12 cellular contexts compared by ENCODE assay signal in genomic region chr12:53051881-53052412, GRCh38. TPM values are rescaled to one million over a fixed set of nuclear protein-coding genes. Genes with fewer than 3 reads are reported as not detected.
A peak's percentile ranks its signal among the peaks of the same experiment; 100 is the strongest.
DNase-seq lines count a peak whose midpoint lies in the region; ATAC-seq and TF ChIP-seq lines count a peak whose summit lies in the region.
"Had no signal": no experiment of that assay in that cellular context is flagged by ENCODE, and none has a peak within 500 bp of the region (broad histone marks: within the 10 kb centered on the region; RNA-seq: fewer than 3 reads in every experiment).

No MANE protein-coding gene starts in this region.

- H3K4me3 ChIP-seq in AG04449 (ENCODE audit: low read depth, low read length) (peak overlapping the region; percentile 66), adipocyte (ENCODE audit: low read length) (peak overlapping the region; percentile 95), foreskin fibroblast (ENCODE audit: low read depth in 1 of 2, low read length in 2 of 2) (peak overlapping the region; percentile 77 to 88), prostate gland (peak overlapping the region; percentile 4 to 52), H7 (ENCODE audit: insufficient read depth, low read depth, low read length) (no peak overlapping the region)

- peak overlapping the region in 1 of 2 donors; percentile 23 for H3K27ac Mint-ChIP-seq in natural killer cell treated with Interleukin-12 subunit alpha and Interleukin-12 subunit beta and Interleukin-15 and Interleukin-18, amount 100 ng/mL, for 72 hours
- H3K27ac Mint-ChIP-seq: activated naive CD8-positive, alpha-beta T cell treated with anti-CD3 and anti-CD28 coated beads, Interleukin-2, amount 10 ng/mL, durations not matched to agents 7 days and 5 days had no signal

- peaks cover 37% of the 10 kb centered on the region for H3K36me3 ChIP-seq in adipocyte (ENCODE audit: control insufficient read depth, insufficient read depth, low read length, severe bottlenecking)
- H3K36me3 ChIP-seq in prostate gland, result no peaks in the 10 kb centered on the region
- H3K36me3 ChIP-seq in H7 (replicated peaks; ENCODE audit: control insufficient read depth, insufficient read depth, low read length), result peaks cover 4% of the 10 kb centered on the region; the same call in 1 of the 2 replicates

- no peaks in the 10 kb centered on the region for H3K36me3 Mint-ChIP-seq in natural killer cell treated with Interleukin-12 subunit alpha and Interleukin-12 subunit beta and Interleukin-15 and Interleukin-18, amount 100 ng/mL, for 72 hours
- H3K36me3 Mint-ChIP-seq: activated naive CD8-positive, alpha-beta T cell treated with anti-CD3 and anti-CD28 coated beads, Interleukin-2, amount 10 ng/mL, durations not matched to agents 7 days and 5 days; IgD-negative memory B cell had no signal

- DNase-seq in AG04449 (ENCODE audit: low read depth, low spot score) (no peak), adipocyte (ENCODE audit: low read depth) (no peak), foreskin fibroblast (no peak), prostate gland (ENCODE audit: low spot score) (no peak), NCI-H1694 treated with DMSO at 0.1 percent for 48 hours (lab: John Stamatoyannopoulos, UW) (no peak), H7 (no peak), mucosa of gallbladder (ENCODE audit: low spot score) (no peak)
- DNase-seq in natural killer cell treated with Interleukin-12 subunit alpha and Interleukin-12 subunit beta and Interleukin-15 and Interleukin-18, amount 100 ng/mL, for 72 hours (ENCODE audit: low spot score), result no peak
- DNase-seq: NCI-H526 treated with DMSO at 0.1 percent for 48 hours had no signal

- peak overlapping the region; percentile 100 for H3K9ac ChIP-seq in adipocyte (ENCODE audit: low read length)

- H3K27me3 Mint-ChIP-seq in natural killer cell treated with Interleukin-12 subunit alpha and Interleukin-12 subunit beta and Interleukin-15 and Interleukin-18, amount 100 ng/mL, for 72 hours, result no peaks in the 10 kb centered on the region
- H3K27me3 Mint-ChIP-seq: IgD-negative memory B cell had no signal

- no peak for TF ChIP-seq POLR2A in prostate gland (IDR thresholded peaks at IDR 0.05)

- peaks cover 11 to 18% of the 10 kb centered on the region in 2 donors for H3K4me1 Mint-ChIP-seq in natural killer cell treated with Interleukin-12 subunit alpha and Interleukin-12 subunit beta and Interleukin-15 and Interleukin-18, amount 100 ng/mL, for 72 hours (ENCODE audit: low read depth in 2 of 2)

- TF ChIP-seq CTCF in AG04449 (IDR thresholded peaks at IDR 0.05; ENCODE audit: insufficient read depth, low read length, missing control alignments) (no peak), foreskin fibroblast (IDR thresholded peaks at IDR 0.05; ENCODE audit: low read depth, low read length) (no peak), prostate gland (IDR thresholded peaks at IDR 0.05) (no peak)

- no peaks in the 10 kb centered on the region for H3K27me3 ChIP-seq in adipocyte (replicated peaks; ENCODE audit: control insufficient read depth, insufficient read depth, low read length)
- no peaks in the 10 kb centered on the region for H3K27me3 ChIP-seq in prostate gland (replicated peaks; ENCODE audit: insufficient read depth)
- H3K27me3 ChIP-seq in H7 (ENCODE audit: control insufficient read depth, insufficient read depth, low read length), result no peaks in the 10 kb centered on the region

- H3K9me3 ChIP-seq in adipocyte (ENCODE audit: control insufficient read depth, low read length), result no peaks in the 10 kb centered on the region
- H3K9me3 ChIP-seq in prostate gland, result no peaks in the 10 kb centered on the region

- H3K4me3 Mint-ChIP-seq in natural killer cell treated with Interleukin-12 subunit alpha and Interleukin-12 subunit beta and Interleukin-15 and Interleukin-18, amount 100 ng/mL, for 72 hours, result no peak overlapping the region
- H3K4me3 Mint-ChIP-seq: activated naive CD8-positive, alpha-beta T cell treated with anti-CD3 and anti-CD28 coated beads, Interleukin-2, amount 10 ng/mL, durations not matched to agents 7 days and 5 days had no signal

- ATAC-seq in natural killer cell treated with Interleukin-12 subunit alpha and Interleukin-12 subunit beta and Interleukin-15 and Interleukin-18, amount 100 ng/mL, for 72 hours, result no peak

- H3K27ac ChIP-seq in prostate gland, result peak overlapping the region; percentile 99

- POLR2A ChIA-PET in AG04449 (lab: Yijun Ruan, JAX), result interaction anchor here (1.3 to 1.8 kb wide), 3 partner anchors 8 to 27 kb away, joined by 3 to 4 read pairs (median 3); partner anchors contain the start of gene SPRYD3

- peaks cover 67% of the 10 kb centered on the region for H3K4me1 ChIP-seq in adipocyte (ENCODE audit: control insufficient read depth, insufficient read depth, low read length)
- peaks cover 49% of the 10 kb centered on the region for H3K4me1 ChIP-seq in prostate gland (replicated peaks)

- 46% methylated on average over 7 of the region's 7 CpGs for WGBS in prostate gland

- intact Hi-C loops in prostate gland (cut with DNase I), result loop anchor here (10.0 kb wide), 1 partner anchor 453 kb away; the partner anchor contains the start of genes NPFF and TARBP2

- CTCF ChIA-PET in AG04449 (lab: Yijun Ruan, JAX), result interaction anchor here (0.8 to 6.5 kb wide), 5 partner anchors 12 to 133 kb away, joined by 3 to 92 read pairs (median 4); no protein-coding TSS in a partner anchor

- no peaks in the 10 kb centered on the region for H3K9me3 Mint-ChIP-seq in natural killer cell treated with Interleukin-12 subunit alpha and Interleukin-12 subunit beta and Interleukin-15 and Interleukin-18, amount 100 ng/mL, for 72 hours
- H3K9me3 Mint-ChIP-seq: activated naive CD8-positive, alpha-beta T cell treated with anti-CD3 and anti-CD28 coated beads, Interleukin-2, amount 10 ng/mL, durations not matched to agents 7 days and 5 days; IgD-negative memory B cell had no signal

RNA-seq across cellular contexts. Expression of gene TNS2, which starts 2.1 kb away (rescaled TPM):
- 100 to 1,000 TPM in 1 of 2 donors, 10 to 100 TPM in 1; 66.5 to 180 TPM for total RNA-seq in prostate gland
- total RNA-seq in natural killer cell treated with Interleukin-12 subunit alpha and Interleukin-12 subunit beta and Interleukin-15 and Interleukin-18, amount 100 ng/mL, for 72 hours, result 1 to 10 TPM; 2.4 to 2.8 TPM
- total RNA-seq in H7 (2014; rRNA removed; shearing (Covaris generic)), result 7.6 and 8.7 TPM in 2 replicates
- total RNA-seq in mucosa of gallbladder, result 124 TPM

RNA-seq across cellular contexts. Expression of gene SPRYD3, which starts 27.2 kb away (rescaled TPM):
- total RNA-seq in prostate gland (10 to 100 TPM; 38.7 to 54.4 TPM), mucosa of gallbladder (68.4 TPM)
- total RNA-seq in natural killer cell treated with Interleukin-12 subunit alpha and Interleukin-12 subunit beta and Interleukin-15 and Interleukin-18, amount 100 ng/mL, for 72 hours, result 10 to 100 TPM; 56.5 to 60.3 TPM
- 8.3 and 8.7 TPM in 2 replicates for total RNA-seq in H7 (2014; rRNA removed; shearing (Covaris generic))

RNA-seq across cellular contexts. Expression of gene IGFBP6, which starts 45.5 kb away (rescaled TPM):
- 100 to 1,000 TPM; 189 to 532 TPM for total RNA-seq in prostate gland
- total RNA-seq in natural killer cell treated with Interleukin-12 subunit alpha and Interleukin-12 subunit beta and Interleukin-15 and Interleukin-18, amount 100 ng/mL, for 72 hours, result not detected
- total RNA-seq in H7 (2014; rRNA removed; shearing (Covaris generic)), result 10.8 and 17.5 TPM in 2 replicates
- 22.8 TPM for total RNA-seq in mucosa of gallbladder

RNA-seq across cellular contexts. Expression of gene EIF4B, which starts 45.7 kb away (rescaled TPM):
- total RNA-seq in prostate gland (100 to 1,000 TPM; 419 to 458 TPM), mucosa of gallbladder (546 TPM)
- total RNA-seq in natural killer cell treated with Interleukin-12 subunit alpha and Interleukin-12 subunit beta and Interleukin-15 and Interleukin-18, amount 100 ng/mL, for 72 hours, result 100 to 1,000 TPM; 340 to 372 TPM
- total RNA-seq in H7 (2014; rRNA removed; shearing (Covaris generic)), result 581 and 770 TPM in 2 replicates

RNA-seq across cellular contexts. Expression of gene SOAT2, which starts 51.3 kb away (rescaled TPM):
- total RNA-seq in prostate gland (under 1 TPM; 0.14 to 0.28 TPM), mucosa of gallbladder (0.75 TPM)
- total RNA-seq in natural killer cell treated with Interleukin-12 subunit alpha and Interleukin-12 subunit beta and Interleukin-15 and Interleukin-18, amount 100 ng/mL, for 72 hours, result under 1 TPM in 1 of 2 donors, not detected in 1; 0.26 TPM
- total RNA-seq in H7 (2014; rRNA removed; shearing (Covaris generic)), result not detected in 2 replicates
- total RNA-seq: renal cortical epithelial cell had no signal

Comparison
In these comparisons a context has a peak if more than half of its experiments do, and no peak if none do; other contexts are left out.
1. RNA of gene IGFBP6, which starts 45.5 kb away (total RNA-seq): 189 to 532 TPM in prostate gland, 22.8 TPM in mucosa of gallbladder (single experiment) and 10.8 to 17.5 TPM in H7; not detected in natural killer cell treated with Interleukin-12 subunit alpha and Interleukin-12 subunit beta and Interleukin-15 and Interleukin-18, amount 100 ng/mL, for 72 hours; every median in the first group is over 10 times any median in the second.